ENCODE assay signal across 25 cellular contexts in the genomic region with DNA sequence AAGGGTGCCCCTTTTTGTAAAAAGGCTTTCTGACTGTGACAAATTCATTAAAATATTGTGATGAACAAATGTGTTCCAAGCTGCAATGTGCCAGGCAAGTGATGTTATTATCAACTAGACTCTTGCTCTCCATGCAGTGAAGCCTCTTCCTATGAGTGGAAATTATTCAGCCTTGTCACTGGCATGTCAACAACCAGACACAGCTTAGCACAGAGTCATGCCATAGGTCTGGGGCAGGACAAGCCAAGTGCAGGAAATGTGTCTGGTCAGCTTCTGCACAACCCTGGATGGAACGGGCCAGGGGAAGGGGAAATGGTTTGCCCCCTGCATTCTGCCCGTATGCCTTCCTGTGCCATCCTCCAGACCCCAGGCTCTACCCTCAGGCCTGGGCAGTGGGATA. TPM values are rescaled to one million over a fixed set of nuclear protein-coding genes. Genes with fewer than 3 reads are reported as not detected.
"Had no signal": no experiment of that assay in that cellular context is flagged by ENCODE, and none has a peak within 500 bp of the region (broad histone marks: within the 10 kb centered on the region; RNA-seq: fewer than 3 reads in every experiment).

No MANE protein-coding gene starts in this region.

- H2AFZ ChIP-seq: parathyroid adenoma had no signal

- H3K79me2 ChIP-seq: parathyroid adenoma had no signal

- H3K9me3 ChIP-seq: gastrocnemius medialis, mucosa of descending colon, sigmoid colon, testis, tibial artery had no signal

- H3K36me3 ChIP-seq: gastrocnemius medialis, sigmoid colon, tibial artery had no signal

- H3K4me3 ChIP-seq: dorsolateral prefrontal cortex, gastrocnemius medialis, lung, mucosa of descending colon, sigmoid colon, testis, tibial artery had no signal

- H3K27ac ChIP-seq: dorsolateral prefrontal cortex, epithelial cell of prostate, gastrocnemius medialis, parathyroid adenoma, sigmoid colon, testis, tibial artery had no signal

- ATAC-seq: esophagus mucosa; gastrocnemius medialis; left colon; mucosa of descending colon; natural killer cell treated with Interleukin-12 subunit alpha and Interleukin-12 subunit beta and Interleukin-15 and Interleukin-18, amount 100 ng/mL, for 72 hours; stimulated activated memory B cell treated with anti-CD40 and anti-IgM and Interleukin-4, amounts not matched to agents 10 μg/mL and 1 μg/mL and 100 μg/mL, for 72 hours; stimulated activated naive CD8-positive, alpha-beta T cell treated with anti-CD3 and anti-CD28 coated beads, Interleukin-15, Interleukin-2, amounts not matched to agents 100 U/mL and 50 U/mL, for 24 hours had no signal

- H3K9ac ChIP-seq: parathyroid adenoma had no signal

- H3K27me3 ChIP-seq: gastrocnemius medialis, sigmoid colon, testis, tibial artery had no signal

- H3K4me1 ChIP-seq: gastrocnemius medialis, parathyroid adenoma, sigmoid colon, testis had no signal

- DNase-seq: dorsolateral prefrontal cortex; effector CD8-positive, alpha-beta T cell; endodermal cell; foreskin fibroblast; gastrocnemius medialis; head of caudate nucleus; hippocampal formation; left colon; mucosa of descending colon; naive B cell; sigmoid colon; stimulated activated CD4-positive, alpha-beta T cell treated with anti-CD3 and anti-CD28 coated beads, Interleukin-2, amount 100 ng/mL, for 24 hours; stimulated activated CD4-positive, alpha-beta T cell treated with anti-CD3 and anti-CD28 coated beads, Interleukin-4, amount 100 ng/mL, for 24 hours; stimulated activated naive CD8-positive, alpha-beta T cell treated with anti-CD3 and anti-CD28 coated beads, Interleukin-15, Interleukin-2, amounts not matched to agents 100 U/mL and 50 U/mL, for 24 hours; substantia nigra; testis; tibial artery had no signal

RNA-seq across cellular contexts. Expression of gene GJA5, which starts 27.4 kb away (rescaled TPM):
- total RNA-seq: natural killer cell treated with Interleukin-12 subunit alpha and Interleukin-12 subunit beta and Interleukin-15 and Interleukin-18, amount 100 ng/mL, for 72 hours; osteoblast; progenitor cell of endocrine pancreas had no signal
